ENCODE assay signal across 17 cellular contexts in genomic region chr7:128066858-128067257, GRCh38. TPM values are rescaled to one million over a fixed set of nuclear protein-coding genes. Genes with fewer than 3 reads are reported as not detected.
DNase-seq lines count a peak whose midpoint lies in the region; ATAC-seq, FAIRE-seq and TF ChIP-seq lines count a peak whose summit lies in the region.
"Had no signal": no experiment of that assay in that cellular context is flagged by ENCODE, and none has a peak within 500 bp of the region (broad histone marks: within the 10 kb centered on the region; RNA-seq: fewer than 3 reads in every experiment).

No MANE protein-coding gene starts in this region.

- H4K20me1 ChIP-seq in H9 (ENCODE audit: control insufficient read depth, insufficient read depth, insufficient read length) = no peaks in the 10 kb centered on the region
- peaks cover 95% of the 10 kb centered on the region for H4K20me1 ChIP-seq in astrocyte (ENCODE audit: insufficient read depth, low read length)

- no peak overlapping the region for H4K8ac ChIP-seq in H9 (replicated peaks; ENCODE audit: insufficient read length, low read depth, low read length)
- no peak overlapping the region for H4K8ac ChIP-seq in mesendoderm (ENCODE audit: low read depth, low read length)

- H3K9me3 ChIP-seq in H9 (ENCODE audit: control insufficient read depth, low read depth, low read length) = no peaks in the 10 kb centered on the region
- H3K9me3 ChIP-seq in astrocyte (ENCODE audit: insufficient read depth, low read depth, low read length) = no peaks in the 10 kb centered on the region
- no peaks in the 10 kb centered on the region for H3K9me3 ChIP-seq in upper lobe of left lung
- H3K9me3 ChIP-seq in psoas muscle = no peaks in the 10 kb centered on the region

- H3K27ac Mint-ChIP-seq in H9 (peak overlapping the region in 2 of 3 experiments; percentile 51 to 62; a peak in 2 of 7 replicates), astrocyte (ENCODE audit: unreplicated experiment) (no peak overlapping the region)
- no peak overlapping the region for H3K27ac Mint-ChIP-seq in activated naive CD4-positive, alpha-beta T cell treated with anti-CD3 and anti-CD28 coated beads, Interleukin-2, amount 50 U/mL, for 72 hours
- H3K27ac Mint-ChIP-seq: CD8-positive, alpha-beta T cell had no signal

- H3K9ac ChIP-seq in H9 (ENCODE audit: extremely low read depth, insufficient read length, low read length) = no peak overlapping the region
- H3K9ac ChIP-seq in astrocyte (ENCODE audit: low read length) = no peak overlapping the region
- H3K9ac ChIP-seq in mesendoderm (ENCODE audit: low read length) = no peak overlapping the region

- H3K23ac ChIP-seq in H9 (ENCODE audit: insufficient read length, low read depth, low read length) = no peak overlapping the region
- no peak overlapping the region for H3K23ac ChIP-seq in mesendoderm (ENCODE audit: low read length)

- TF ChIP-seq EP300 in upper lobe of left lung (IDR thresholded peaks at IDR 0.05) = no peak

- no peaks in the 10 kb centered on the region for H3K79me1 ChIP-seq in H9 (ENCODE audit: insufficient read depth, low read depth, low read length, poor library complexity, severe bottlenecking)
- no peaks in the 10 kb centered on the region for H3K79me1 ChIP-seq in mesendoderm (ENCODE audit: low read length)

- intact Hi-C loops in psoas muscle (cut with DNase I) = no loop called here

- H3T11ph ChIP-seq in H9 (ENCODE audit: low read length) = no peak overlapping the region

- no peak for TF ChIP-seq POLR2A in upper lobe of left lung (IDR thresholded peaks at IDR 0.05)

- no peaks in the 10 kb centered on the region for H3K23me2 ChIP-seq in H9 (ENCODE audit: insufficient read length, low read depth, low read length, poor library complexity, severe bottlenecking)

- no peak overlapping the region for H3K4ac ChIP-seq in H9 (ENCODE audit: low read depth, low read length)
- no peak overlapping the region for H3K4ac ChIP-seq in mesendoderm (ENCODE audit: low read depth, low read length)

- H2AK5ac ChIP-seq in H9 (ENCODE audit: insufficient read length, low read length) = no peak overlapping the region
- no peak overlapping the region for H2AK5ac ChIP-seq in mesendoderm (ENCODE audit: low read length)

- WGBS in H9 (ENCODE audit: extremely low coverage, insufficient read length, low lambda C conversion rate) = no CpG with 5 or more reads among the region's 5 CpGs
- WGBS in mesendoderm (ENCODE audit: extremely low coverage, insufficient coverage, low lambda C conversion rate) = no CpG with 5 or more reads among the region's 5 CpGs
- WGBS in upper lobe of left lung, 2 donors = 68 to 80% methylated on average over 5 of the region's 5 CpGs
- WGBS in psoas muscle, 3 donors = 71 to 88% (median 72%) methylated on average over 5 of the region's 5 CpGs

- H2BK20ac ChIP-seq in H9 (ENCODE audit: low read depth, low read length, poor library complexity, severe bottlenecking) = no peak overlapping the region

- no peaks in the 10 kb centered on the region for H3K4me1 ChIP-seq in H9 (ENCODE audit: insufficient read depth, low read length)
- H3K4me1 ChIP-seq in astrocyte (ENCODE audit: insufficient read depth, low read length) = peaks cover 10% of the 10 kb centered on the region
- no peaks in the 10 kb centered on the region for H3K4me1 ChIP-seq in mesendoderm (ENCODE audit: control insufficient read depth, low read depth, low read length)
- peaks cover 0 to 10% (median 3%) of the 10 kb centered on the region in 4 donors for H3K4me1 ChIP-seq in upper lobe of left lung
- no peaks in the 10 kb centered on the region for H3K4me1 ChIP-seq in psoas muscle

- H3K79me2 ChIP-seq in H9 (ENCODE audit: insufficient read depth, low read length) = no peaks in the 10 kb centered on the region
- H3K79me2 ChIP-seq in astrocyte (ENCODE audit: insufficient read depth, low read length) = no peaks in the 10 kb centered on the region
- H3K79me2 ChIP-seq in mesendoderm (ENCODE audit: control insufficient read depth, insufficient read depth, low read length) = no peaks in the 10 kb centered on the region

- TF ChIP-seq CTCF in AG09309 (IDR thresholded peaks at IDR 0.05; ENCODE audit: control insufficient read depth, insufficient read depth, low read depth, low read length, missing control alignments) (peak; percentile 13), H9 (conservative IDR thresholded peaks at IDR 0.05) (peak; percentile 37; the same call in 2 of the 3 replicates), astrocyte (IDR thresholded peaks at IDR 0.05; ENCODE audit: insufficient read depth, low read depth, low read length) (no peak), upper lobe of left lung (IDR thresholded peaks at IDR 0.05) (no peak), psoas muscle (IDR thresholded peaks at IDR 0.05) (no peak)

- H3K4me3 ChIP-seq in AG09309 (ENCODE audit: control insufficient read depth, low read depth, low read length) = no peak overlapping the region
- no peak overlapping the region for H3K4me3 ChIP-seq in astrocyte (ENCODE audit: insufficient read depth, low read depth, low read length)
- no peak overlapping the region for H3K4me3 ChIP-seq in mesendoderm (ENCODE audit: low read length)
- no peak overlapping the region for H3K4me3 ChIP-seq in upper lobe of left lung
- no peak overlapping the region for H3K4me3 ChIP-seq in psoas muscle
- H3K4me3 ChIP-seq: PC-9 had no signal

- ATAC-seq in upper lobe of left lung (ENCODE audit: low FRiP score in 2 of 2) (no peak), psoas muscle (no peak)
- ATAC-seq in activated naive CD4-positive, alpha-beta T cell treated with anti-CD3 and anti-CD28 coated beads, Interleukin-2, amount 50 U/mL, for 72 hours = no peak
- ATAC-seq: CD8-positive, alpha-beta T cell had no signal

- H3K4me3 Mint-ChIP-seq in H9 (no peak overlapping the region), astrocyte (ENCODE audit: unreplicated experiment) (peak overlapping the region; percentile 20)
- H3K4me3 Mint-ChIP-seq: CD8-positive, alpha-beta T cell had no signal

- H2AFZ ChIP-seq in H9 (ENCODE audit: low read length) = no peak overlapping the region
- H2AFZ ChIP-seq in astrocyte (ENCODE audit: low read depth, low read length) = no peak overlapping the region
- H2AFZ ChIP-seq: PC-9 had no signal

- H3K27me3 ChIP-seq in H9 (ENCODE audit: insufficient read depth, low read length) = no peaks in the 10 kb centered on the region
- H3K27me3 ChIP-seq in astrocyte (ENCODE audit: insufficient read depth, low read length) = no peaks in the 10 kb centered on the region
- no peaks in the 10 kb centered on the region for H3K27me3 ChIP-seq in mesendoderm (ENCODE audit: insufficient read depth, low read length, poor library complexity)
- no peaks in the 10 kb centered on the region for H3K27me3 ChIP-seq in upper lobe of left lung
- no peaks in the 10 kb centered on the region for H3K27me3 ChIP-seq in psoas muscle (ENCODE audit: insufficient read depth in 3 of 3, low read length in 2 of 3)

- no peak overlapping the region; the same call in 1 of the 2 replicates for H3K14ac ChIP-seq in H9 (ENCODE audit: insufficient read depth, low read length)

- H3K36me3 Mint-ChIP-seq in H9 (ENCODE audit: insufficient read depth in 1 of 3, low read depth in 3 of 3) (peaks cover 2 to 4% (median 3%) of the 10 kb centered on the region in 3 experiments; a peak in 4 of 7 replicates), astrocyte (ENCODE audit: low read depth, unreplicated experiment) (peaks cover 21% of the 10 kb centered on the region)
- no peaks in the 10 kb centered on the region for H3K36me3 Mint-ChIP-seq in activated naive CD4-positive, alpha-beta T cell treated with anti-CD3 and anti-CD28 coated beads, Interleukin-2, amount 50 U/mL, for 72 hours

- H3K56ac ChIP-seq in H9 (ENCODE audit: insufficient read length, low read depth, low read length) (no peak overlapping the region), mesendoderm (ENCODE audit: low read length) (no peak overlapping the region)

- H3K36me3 ChIP-seq in astrocyte (ENCODE audit: insufficient read depth, low read length) (no peaks in the 10 kb centered on the region), mesendoderm (ENCODE audit: control insufficient read depth, insufficient read depth, low read length) (no peaks in the 10 kb centered on the region), upper lobe of left lung (peaks cover 0 to 4% (median 1%) of the 10 kb centered on the region in 4 donors), psoas muscle (ENCODE audit: insufficient read depth in 1 of 2, low read depth in 1 of 2) (no peaks in the 10 kb centered on the region)

- H3K4me2 ChIP-seq in H9 (ENCODE audit: insufficient read depth, insufficient read length, low read length) (no peak overlapping the region), astrocyte (ENCODE audit: low read length) (no peak overlapping the region), mesendoderm (ENCODE audit: low read length) (no peak overlapping the region)
- H3K4me2 ChIP-seq: PC-9 had no signal

- no peak overlapping the region for H2BK12ac ChIP-seq in H9 (ENCODE audit: insufficient read length, low read depth, low read length)

- H3K27ac ChIP-seq in H9 (ENCODE audit: insufficient read length, low read depth, low read length) (no peak overlapping the region), astrocyte (ENCODE audit: low read depth, low read length) (no peak overlapping the region), mesendoderm (ENCODE audit: low read depth, low read length) (no peak overlapping the region), upper lobe of left lung (no peak overlapping the region), psoas muscle (no peak overlapping the region)
- H3K27ac ChIP-seq: PC-9 had no signal

- no peak overlapping the region for H2BK120ac ChIP-seq in H9 (ENCODE audit: low read depth, low read length, poor library complexity, severe bottlenecking)
- H2BK120ac ChIP-seq in mesendoderm (ENCODE audit: low read depth, low read length) = no peak overlapping the region

- H3K18ac ChIP-seq in H9 (ENCODE audit: insufficient read length, low read depth, low read length) (no peak overlapping the region), mesendoderm (ENCODE audit: low read length) (no peak overlapping the region)

- H2BK5ac ChIP-seq in H9 (ENCODE audit: insufficient read length, low read length) (no peak overlapping the region), mesendoderm (ENCODE audit: low read length) (no peak overlapping the region)

- DNase-seq in AG09309 (ENCODE audit: low read depth) (no peak), H9 (no peak), astrocyte (ENCODE audit: low read depth) (no peak), mesendoderm (peak; percentile 27), upper lobe of left lung (no peak), psoas muscle (no peak), kidney glomerular epithelial cell (lab: John Stamatoyannopoulos, UW) (no peak)
- no peak for DNase-seq in activated naive CD4-positive, alpha-beta T cell treated with anti-CD3 and anti-CD28 coated beads, Interleukin-2, amount 50 U/mL, for 72 hours (ENCODE audit: low spot score in 2 of 2)
- DNase-seq: CD8-positive, alpha-beta T cell; KG1; NCI-H1092; NCI-H146; NCI-H2081; NCI-H510A; NCI-H82; PC-9 had no signal

- H4K5ac ChIP-seq in H9 (ENCODE audit: insufficient read length, low read depth, low read length) (no peak overlapping the region), mesendoderm (ENCODE audit: low read length) (no peak overlapping the region)

- H3K4me1 Mint-ChIP-seq in H9 (0 out of 4 replicates have a peak, but pooled peaks cover 0 to 2% of the 10 kb centered on the region in 2 experiments), astrocyte (ENCODE audit: low read depth, unreplicated experiment) (peaks cover 52% of the 10 kb centered on the region)

- H2BK15ac ChIP-seq in H9 (ENCODE audit: low read depth, low read length) = no peak overlapping the region
- H2BK15ac ChIP-seq in mesendoderm (replicated peaks; ENCODE audit: low read depth) = no peak overlapping the region

- H3K9me3 Mint-ChIP-seq in H9 (no peaks in the 10 kb centered on the region), astrocyte (ENCODE audit: unreplicated experiment) (no peaks in the 10 kb centered on the region)
- no peaks in the 10 kb centered on the region for H3K9me3 Mint-ChIP-seq in activated naive CD4-positive, alpha-beta T cell treated with anti-CD3 and anti-CD28 coated beads, Interleukin-2, amount 50 U/mL, for 72 hours
- H3K9me3 Mint-ChIP-seq: CD8-positive, alpha-beta T cell had no signal

- no peaks in the 10 kb centered on the region for H3K27me3 Mint-ChIP-seq in H9 (ENCODE audit: low read depth)
- no peaks in the 10 kb centered on the region for H3K27me3 Mint-ChIP-seq in astrocyte (ENCODE audit: low read depth, unreplicated experiment)

- no peak for FAIRE-seq in astrocyte (lab: Jason Lieb, UNC)
- FAIRE-seq: A204.1 had no signal

- no peak overlapping the region for H4K91ac ChIP-seq in H9 (ENCODE audit: insufficient read length, low read depth, low read length)

RNA-seq across cellular contexts. Expression of gene LRRC4, which starts 35.6 kb away (rescaled TPM):
- total RNA-seq in H9 (2021) (10.4 and 14.3 TPM in 2 replicates), astrocyte (4.4 and 4.5 TPM in 2 replicates), upper lobe of left lung (10 to 100 TPM in 3 of 6 donors, 1 to 10 TPM in 3; 3.9 to 23.3 (median 11.1) TPM), psoas muscle (1 to 10 TPM; 2.7 to 5.0 (median 3.1) TPM)
- 9.9 TPM for polyA plus RNA-seq in mesendoderm (2013, experiment 1 of 2)
- polyA plus RNA-seq in mesendoderm (2013, experiment 2 of 2) = 9.6 TPM
- polyA plus RNA-seq in psoas muscle = 1 to 10 TPM in 1 of 3 donors, under 1 TPM in 2; 0.39 to 1.2 (median 0.61) TPM
- under 1 TPM in 1 of 2 donors, not detected in 1; 0.51 TPM for total RNA-seq in activated naive CD4-positive, alpha-beta T cell treated with anti-CD3 and anti-CD28 coated beads, Interleukin-2, amount 50 U/mL, for 72 hours

Comparison
In these comparisons a context has a peak if more than half of its experiments do, and no peak if none do; other contexts are left out.
1. CTCF ChIP-seq: peak in AG09309 (single experiment) and H9 (single experiment); none in astrocyte (single experiment), upper lobe of left lung (0 of 6) and psoas muscle (single experiment).
2. H3K27ac Mint-ChIP-seq: peak in H9 (2 of 3); none in astrocyte (single experiment) and activated naive CD4-positive, alpha-beta T cell treated with anti-CD3 and anti-CD28 coated beads, Interleukin-2, amount 50 U/mL, for 72 hours (0 of 2).